ENCODE assay signal across 35 cellular contexts in genomic region chr10:115895196-115895595, GRCh38.
"Had no signal": no experiment of that assay in that cellular context is flagged by ENCODE, and none has a peak within 500 bp of the region (broad histone marks: within the 10 kb centered on the region; RNA-seq: fewer than 3 reads in every experiment).

No MANE protein-coding gene starts in this region.

- H3K9me3 ChIP-seq: adrenal gland, body of pancreas, esophagus squamous epithelium, gastroesophageal sphincter had no signal

- H3K4me1 ChIP-seq: adrenal gland, body of pancreas, esophagus squamous epithelium, gastroesophageal sphincter had no signal

- FAIRE-seq: colon, endometrium, endothelial cell of umbilical vein had no signal

- H3K9me3 Mint-ChIP-seq: activated CD4-positive, alpha-beta T cell treated with anti-CD3 and anti-CD28 coated beads, Interleukin-2, amount 10 ng/mL, durations not matched to agents 24 days and 14 days; activated naive CD4-positive, alpha-beta T cell treated with anti-CD3 and anti-CD28 coated beads for 36 hours; activated naive CD8-positive, alpha-beta T cell treated with anti-CD3 and anti-CD28 coated beads for 36 hours; activated T-helper 1 cell treated with anti-CD3 and anti-CD28 coated beads, Interleukin-12 subunit alpha, Interleukin-12 subunit beta, Interleukin-2, Interleukin-4 antibody, amounts not matched to agents 30 ng/mL and 10 ng/mL and 1 ng/mL, durations not matched to agents 14 hours and 24 hours and 36 hours; activated T-helper 2 cell treated with anti-CD3 and anti-CD28 coated beads, Interferon-gamma antibody, Interleukin-2, Interleukin-4, amounts not matched to agents 10 μg/mL and 5 μg/mL and 100 μg/mL, durations not matched to agents 14 hours and 24 hours and 36 hours; T-helper 1 cell treated with Interleukin-12 subunit alpha and Interleukin-12 subunit beta and Interleukin-4 antibody, amounts not matched to agents 30 μg/mL and 1 μg/mL, for 36 hours had no signal

- H3K36me3 ChIP-seq: adrenal gland, esophagus squamous epithelium, gastroesophageal sphincter had no signal

- H3K27me3 Mint-ChIP-seq: activated CD4-positive, alpha-beta memory T cell treated with anti-CD3 and anti-CD28 coated beads for 36 hours; activated CD4-positive, alpha-beta T cell treated with anti-CD3 and anti-CD28 coated beads for 36 hours; activated CD4-positive, alpha-beta T cell treated with anti-CD3 and anti-CD28 coated beads, Interleukin-2, amount 10 ng/mL, durations not matched to agents 24 days and 14 days; activated CD8-positive, alpha-beta memory T cell treated with anti-CD3 and anti-CD28 coated beads, Interleukin-2, amount 10 ng/mL, durations not matched to agents 7 days and 5 days; activated naive CD4-positive, alpha-beta T cell treated with anti-CD3 and anti-CD28 coated beads, Interleukin-2, amount 50 U/mL, for 24 hours; activated naive CD8-positive, alpha-beta T cell treated with anti-CD3 and anti-CD28 coated beads for 36 hours; activated naive CD8-positive, alpha-beta T cell treated with anti-CD3 and anti-CD28 coated beads, Interleukin-2, amount 50 U/mL, for 24 hours; T-cell had no signal

- H3K27me3 ChIP-seq: adrenal gland, body of pancreas, esophagus squamous epithelium, gastroesophageal sphincter had no signal

- H3K4me3 Mint-ChIP-seq: activated CD4-positive, alpha-beta memory T cell treated with anti-CD3 and anti-CD28 coated beads for 36 hours; activated CD4-positive, alpha-beta T cell treated with anti-CD3 and anti-CD28 coated beads for 36 hours; activated CD4-positive, alpha-beta T cell treated with anti-CD3 and anti-CD28 coated beads, Interleukin-2, amount 10 ng/mL, durations not matched to agents 24 days and 14 days; activated CD8-positive, alpha-beta memory T cell treated with anti-CD3 and anti-CD28 coated beads, Interleukin-2, amount 10 ng/mL, durations not matched to agents 7 days and 5 days; activated CD8-positive, alpha-beta T cell treated with anti-CD3 and anti-CD28 coated beads, Interleukin-2, amount 10 ng/mL, durations not matched to agents 7 days and 5 days; activated naive CD4-positive, alpha-beta T cell treated with anti-CD3 and anti-CD28 coated beads for 36 hours; activated naive CD4-positive, alpha-beta T cell treated with anti-CD3 and anti-CD28 coated beads, Interleukin-2, amount 50 U/mL, for 24 hours; activated naive CD8-positive, alpha-beta T cell treated with anti-CD3 and anti-CD28 coated beads for 36 hours; activated naive CD8-positive, alpha-beta T cell treated with anti-CD3 and anti-CD28 coated beads, Interleukin-2, amount 50 U/mL, for 24 hours; activated T-helper 1 cell treated with anti-CD3 and anti-CD28 coated beads, Interleukin-12 subunit alpha, Interleukin-12 subunit beta, Interleukin-2, Interleukin-4 antibody, amounts not matched to agents 30 ng/mL and 10 ng/mL and 1 ng/mL, durations not matched to agents 14 hours and 24 hours and 36 hours; T-cell; T-helper 1 cell treated with Interleukin-12 subunit alpha and Interleukin-12 subunit beta and Interleukin-4 antibody, amounts not matched to agents 30 μg/mL and 1 μg/mL, for 36 hours had no signal

- DNase-seq: activated CD4-positive, alpha-beta memory T cell treated with anti-CD3 and anti-CD28 coated beads for 36 hours; activated CD4-positive, alpha-beta T cell treated with anti-CD3 and anti-CD28 coated beads for 36 hours; activated CD4-positive, alpha-beta T cell treated with anti-CD3 and anti-CD28 coated beads, Interleukin-2, amount 10 ng/mL, durations not matched to agents 24 days and 14 days; activated CD4-positive, CD25-positive, alpha-beta regulatory T cell; activated CD4-positive, CD25-positive, alpha-beta regulatory T cell treated with anti-CD3 and anti-CD28 coated beads, Interleukin-2, amount 50 U/mL, for 72 hours; activated CD8-positive, alpha-beta memory T cell treated with anti-CD3 and anti-CD28 coated beads, Interleukin-2, amount 10 ng/mL, durations not matched to agents 7 days and 5 days; activated CD8-positive, alpha-beta memory T cell treated with anti-CD3 and anti-CD28 coated beads, Interleukin-2, amount 50 U/mL, for 4 hours; activated CD8-positive, alpha-beta T cell treated with anti-CD3 and anti-CD28 coated beads, Interleukin-2, amount 10 ng/mL, durations not matched to agents 7 days and 5 days; activated effector memory CD4-positive, alpha-beta T cell treated with anti-CD3 and anti-CD28 coated beads, Interleukin-2, amount 50 U/mL, for 16 hours; activated naive CD4-positive, alpha-beta T cell treated with anti-CD3 and anti-CD28 coated beads for 36 hours; activated naive CD8-positive, alpha-beta T cell treated with anti-CD3 and anti-CD28 coated beads for 36 hours; activated naive CD8-positive, alpha-beta T cell treated with anti-CD3 and anti-CD28 coated beads, Interleukin-2, amount 50 U/mL, for 24 hours; activated T-cell treated with anti-CD3 and anti-CD28 coated beads, Interleukin-2, amount 50 U/mL, for 1 hour; activated T-cell treated with anti-CD3 and anti-CD28 coated beads, Interleukin-2, amount 50 U/mL, for 48 hours; adrenal gland; amygdala; aorta; body of pancreas; caudate nucleus; cortex of kidney; effector CD8-positive, alpha-beta T cell; esophagus squamous epithelium; foreskin melanocyte; SW 1271; T-cell; T-helper 9 cell had no signal

- ATAC-seq: activated CD4-positive, alpha-beta T cell treated with anti-CD3 and anti-CD28 coated beads for 36 hours; activated CD8-positive, alpha-beta memory T cell treated with anti-CD3 and anti-CD28 coated beads, Interleukin-2, amount 10 ng/mL, durations not matched to agents 7 days and 5 days; activated CD8-positive, alpha-beta T cell treated with anti-CD3 and anti-CD28 coated beads, Interleukin-2, amount 10 ng/mL, durations not matched to agents 7 days and 5 days; activated naive CD8-positive, alpha-beta T cell treated with anti-CD3 and anti-CD28 coated beads, Interleukin-2, amount 50 U/mL, for 24 hours; body of pancreas; gastroesophageal sphincter; T-cell had no signal

- H3K27ac Mint-ChIP-seq: activated CD4-positive, alpha-beta memory T cell treated with anti-CD3 and anti-CD28 coated beads for 36 hours; activated CD4-positive, alpha-beta T cell treated with anti-CD3 and anti-CD28 coated beads for 36 hours; activated CD4-positive, alpha-beta T cell treated with anti-CD3 and anti-CD28 coated beads, Interleukin-2, amount 10 ng/mL, durations not matched to agents 24 days and 14 days; activated CD8-positive, alpha-beta memory T cell treated with anti-CD3 and anti-CD28 coated beads, Interleukin-2, amount 10 ng/mL, durations not matched to agents 7 days and 5 days; activated CD8-positive, alpha-beta T cell treated with anti-CD3 and anti-CD28 coated beads, Interleukin-2, amount 10 ng/mL, durations not matched to agents 7 days and 5 days; activated naive CD4-positive, alpha-beta T cell treated with anti-CD3 and anti-CD28 coated beads for 36 hours; activated naive CD4-positive, alpha-beta T cell treated with anti-CD3 and anti-CD28 coated beads, Interleukin-2, amount 50 U/mL, for 24 hours; activated naive CD8-positive, alpha-beta T cell treated with anti-CD3 and anti-CD28 coated beads for 36 hours; activated naive CD8-positive, alpha-beta T cell treated with anti-CD3 and anti-CD28 coated beads, Interleukin-2, amount 50 U/mL, for 24 hours; activated T-helper 1 cell treated with anti-CD3 and anti-CD28 coated beads, Interleukin-12 subunit alpha, Interleukin-12 subunit beta, Interleukin-2, Interleukin-4 antibody, amounts not matched to agents 30 ng/mL and 10 ng/mL and 1 ng/mL, durations not matched to agents 14 hours and 24 hours and 36 hours; activated T-helper 2 cell treated with anti-CD3 and anti-CD28 coated beads, Interferon-gamma antibody, Interleukin-2, Interleukin-4, amounts not matched to agents 10 μg/mL and 5 μg/mL and 100 μg/mL, durations not matched to agents 14 hours and 24 hours and 36 hours; T-cell; T-helper 1 cell treated with Interleukin-12 subunit alpha and Interleukin-12 subunit beta and Interleukin-4 antibody, amounts not matched to agents 30 μg/mL and 1 μg/mL, for 36 hours had no signal

- H3K36me3 Mint-ChIP-seq: activated CD4-positive, alpha-beta memory T cell treated with anti-CD3 and anti-CD28 coated beads for 36 hours; activated CD8-positive, alpha-beta memory T cell treated with anti-CD3 and anti-CD28 coated beads, Interleukin-2, amount 10 ng/mL, durations not matched to agents 7 days and 5 days; activated naive CD4-positive, alpha-beta T cell treated with anti-CD3 and anti-CD28 coated beads, Interleukin-2, amount 50 U/mL, for 24 hours; activated naive CD8-positive, alpha-beta T cell treated with anti-CD3 and anti-CD28 coated beads for 36 hours; T-cell had no signal

- H3K4me3 ChIP-seq: adrenal gland, body of pancreas, esophagus squamous epithelium, gastroesophageal sphincter had no signal

- H3K4me1 Mint-ChIP-seq: activated CD4-positive, alpha-beta T cell treated with anti-CD3 and anti-CD28 coated beads for 36 hours; activated CD4-positive, alpha-beta T cell treated with anti-CD3 and anti-CD28 coated beads, Interleukin-2, amount 10 ng/mL, durations not matched to agents 24 days and 14 days; activated CD8-positive, alpha-beta memory T cell treated with anti-CD3 and anti-CD28 coated beads, Interleukin-2, amount 10 ng/mL, durations not matched to agents 7 days and 5 days; activated naive CD4-positive, alpha-beta T cell treated with anti-CD3 and anti-CD28 coated beads, Interleukin-2, amount 50 U/mL, for 24 hours; activated naive CD8-positive, alpha-beta T cell treated with anti-CD3 and anti-CD28 coated beads for 36 hours; activated naive CD8-positive, alpha-beta T cell treated with anti-CD3 and anti-CD28 coated beads, Interleukin-2, amount 50 U/mL, for 24 hours; T-cell had no signal

- H3K27ac ChIP-seq: adrenal gland, body of pancreas, epithelial cell of prostate, esophagus squamous epithelium, gastroesophageal sphincter had no signal
